ENCODE assay signal across 12 cellular contexts in the genomic region with DNA sequence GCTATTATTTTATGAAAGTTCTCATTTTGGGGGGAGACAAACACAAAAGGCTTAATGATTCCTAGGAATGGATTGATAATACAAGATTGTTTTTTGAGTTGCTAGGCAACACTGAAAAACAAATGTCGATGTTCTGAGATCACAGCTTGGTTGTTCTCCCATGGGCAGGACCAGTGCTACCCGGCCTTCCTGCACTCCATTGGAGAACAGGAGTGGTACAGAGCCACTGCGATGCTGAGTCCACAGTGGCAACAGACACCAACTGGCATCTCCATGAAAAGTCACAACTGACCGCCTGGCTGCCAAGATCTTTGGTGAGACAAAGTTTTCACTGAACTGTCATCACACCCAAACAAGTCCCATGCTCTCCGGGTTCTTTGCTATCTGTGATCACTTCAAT.
A peak's percentile ranks its signal among the peaks of the same experiment; 100 is the strongest.
DNase-seq lines count a peak whose midpoint lies in the region; ATAC-seq, FAIRE-seq and TF ChIP-seq lines count a peak whose summit lies in the region.
"Had no signal": no experiment of that assay in that cellular context is flagged by ENCODE, and none has a peak within 500 bp of the region (broad histone marks: within the 10 kb centered on the region; RNA-seq: fewer than 3 reads in every experiment).

No MANE protein-coding gene starts in this region.

- no peaks in the 10 kb centered on the region for H3K27me3 ChIP-seq in astrocyte (ENCODE audit: insufficient read depth, low read length)

- H3K36me3 Mint-ChIP-seq in astrocyte (ENCODE audit: low read depth, unreplicated experiment) = peaks cover 3% of the 10 kb centered on the region

- no peaks in the 10 kb centered on the region for H3K9me3 ChIP-seq in astrocyte (ENCODE audit: insufficient read depth, low read depth, low read length)

- H3K4me3 ChIP-seq in astrocyte (ENCODE audit: insufficient read depth, low read depth, low read length) = no peak overlapping the region
- H3K4me3 ChIP-seq in skeletal muscle cell (ENCODE audit: low read depth, low read length) = no peak overlapping the region

- H2AFZ ChIP-seq in astrocyte (ENCODE audit: low read depth, low read length) = no peak overlapping the region

- no peaks in the 10 kb centered on the region for H3K27me3 Mint-ChIP-seq in astrocyte (ENCODE audit: low read depth, unreplicated experiment)
- H3K27me3 Mint-ChIP-seq: activated CD4-positive, alpha-beta T cell treated with anti-CD3 and anti-CD28 coated beads, Interleukin-2, amount 10 ng/mL, durations not matched to agents 7 days and 5 days had no signal

- peaks cover 28% of the 10 kb centered on the region for H3K4me1 Mint-ChIP-seq in astrocyte (ENCODE audit: low read depth, unreplicated experiment)

- peak; percentile 76 for ATAC-seq in Right ventricle myocardium superior (ENCODE audit: poor library complexity)

- H3K4me1 ChIP-seq in astrocyte (ENCODE audit: insufficient read depth, low read length) = peaks cover 22% of the 10 kb centered on the region

- H3K9ac ChIP-seq in astrocyte (ENCODE audit: low read length) = peak overlapping the region; percentile 62

- intact Hi-C loops in Right ventricle myocardium superior (cut with DNase I) = no loop called here

- H3K9me3 Mint-ChIP-seq in astrocyte (ENCODE audit: unreplicated experiment) = no peaks in the 10 kb centered on the region
- H3K9me3 Mint-ChIP-seq: activated CD4-positive, alpha-beta T cell treated with anti-CD3 and anti-CD28 coated beads, Interleukin-2, amount 10 ng/mL, durations not matched to agents 7 days and 5 days had no signal

- no peaks in the 10 kb centered on the region for H3K79me2 ChIP-seq in astrocyte (ENCODE audit: insufficient read depth, low read length)

- H3K4me2 ChIP-seq in astrocyte (ENCODE audit: low read length) = no peak overlapping the region

- no peaks in the 10 kb centered on the region for H4K20me1 ChIP-seq in astrocyte (ENCODE audit: insufficient read depth, low read length)

- peak; percentile 52 for DNase-seq in DMS53 (lab: John Stamatoyannopoulos, UW)
- no peak for DNase-seq in DMS53 treated with DMSO at 0.1 percent for 48 hours (lab: John Stamatoyannopoulos, UW; ENCODE audit: unreplicated experiment)
- DNase-seq in astrocyte (ENCODE audit: low read depth) = peak; percentile 65
- DNase-seq in Right ventricle myocardium superior = no peak
- DNase-seq in skeletal muscle cell (ENCODE audit: low read depth) = peak; percentile 39
- no peak for DNase-seq in stimulated activated CD4-positive, alpha-beta T cell treated with anti-CD3 and anti-CD28 coated beads, Interleukin-15, amount 100 ng/mL, for 24 hours
- no peak for DNase-seq in COLO829 (ENCODE audit: low spot score)
- DNase-seq in SIG-M5 treated with dmso at 0.1 percent for 504 hours (lab: John Stamatoyannopoulos, UW; ENCODE audit: unreplicated experiment) = no peak
- DNase-seq: activated CD4-positive, alpha-beta T cell treated with anti-CD3 and anti-CD28 coated beads, Interleukin-2, amount 10 ng/mL, durations not matched to agents 7 days and 5 days; islet precursor cell; retina; stimulated activated CD8-positive, alpha-beta memory T cell treated with anti-CD3 and anti-CD28 coated beads, Interleukin-4, amount 100 ng/mL, for 48 hours had no signal

- no peak for TF ChIP-seq CTCF in astrocyte (IDR thresholded peaks at IDR 0.05; ENCODE audit: insufficient read depth, low read depth, low read length)

- H3K27ac Mint-ChIP-seq in astrocyte (ENCODE audit: unreplicated experiment) = peak overlapping the region; percentile 98
- H3K27ac Mint-ChIP-seq: activated CD4-positive, alpha-beta T cell treated with anti-CD3 and anti-CD28 coated beads, Interleukin-2, amount 10 ng/mL, durations not matched to agents 7 days and 5 days had no signal

- H3K27ac ChIP-seq in astrocyte (ENCODE audit: low read depth, low read length) = peak overlapping the region; percentile 78

- peak; percentile 26 for FAIRE-seq in astrocyte (lab: Jason Lieb, UNC)

- peak overlapping the region; percentile 8 for H3K4me3 Mint-ChIP-seq in astrocyte (ENCODE audit: unreplicated experiment)
- H3K4me3 Mint-ChIP-seq: activated CD4-positive, alpha-beta T cell treated with anti-CD3 and anti-CD28 coated beads, Interleukin-2, amount 10 ng/mL, durations not matched to agents 7 days and 5 days had no signal

- H3K36me3 ChIP-seq in astrocyte (ENCODE audit: insufficient read depth, low read length) = no peaks in the 10 kb centered on the region

Comparison
In these comparisons a context has a peak if more than half of its experiments do, and no peak if none do; other contexts are left out.
1. DNase-seq: peak in DMS53 (single experiment), astrocyte (single experiment) and skeletal muscle cell (single experiment); none in DMS53 treated with DMSO at 0.1 percent for 48 hours (single experiment), Right ventricle myocardium superior (single experiment), stimulated activated CD4-positive, alpha-beta T cell treated with anti-CD3 and anti-CD28 coated beads, Interleukin-15, amount 100 ng/mL, for 24 hours (single experiment), COLO829 (single experiment) and SIG-M5 treated with dmso at 0.1 percent for 504 hours (single experiment).